17 cellular contexts compared by ENCODE assay signal in genomic region chr10:84563355-84563754, GRCh38.
DNase-seq lines count a peak whose midpoint lies in the region; ATAC-seq and TF ChIP-seq lines count a peak whose summit lies in the region.
"Had no signal": no experiment of that assay in that cellular context is flagged by ENCODE, and none has a peak within 500 bp of the region (broad histone marks: within the 10 kb centered on the region; RNA-seq: fewer than 3 reads in every experiment).

No MANE protein-coding gene starts in this region.

- no peak overlapping the region for H3K14ac ChIP-seq in mesenchymal stem cell (ENCODE audit: low read length in 2 of 2)

- no peak for TF ChIP-seq POLR2A in GM18505 (IDR thresholded peaks at IDR 0.05; ENCODE audit: borderline replicate concordance, extremely low read depth, insufficient read depth, insufficient read length)

- DNase-seq in NCI-H1092 treated with DMSO at 0.1 percent for 48 hours (lab: John Stamatoyannopoulos, UW) (peak; percentile 82), SW480 (ENCODE audit: low spot score) (no peak), mesenchymal stem cell (no peak), AG20443 (ENCODE audit: low spot score) (no peak), posterior vena cava (ENCODE audit: low spot score) (no peak)
- DNase-seq: activated CD4-positive, alpha-beta T cell treated with anti-CD3 and anti-CD28 coated beads for 1 hour; activated effector memory CD4-positive, alpha-beta T cell treated with Interleukin-2 at 50 U/mL for 16 hours; esophagus squamous epithelium; testis had no signal

- intact Hi-C loops in posterior vena cava (cut with DNase I), result no loop called here

- 73% methylated on average over 5 of the region's 5 CpGs for WGBS in mesenchymal stem cell

- no peak overlapping the region for H2BK120ac ChIP-seq in mesenchymal stem cell (ENCODE audit: low read depth, low read length)

- ATAC-seq in GM18505 (IDR thresholded peaks at IDR 0.05; ENCODE audit: unreplicated experiment) (peak; percentile 63), GM19452 (IDR thresholded peaks at IDR 0.05; ENCODE audit: unreplicated experiment) (peak; percentile 86), HG02885 (IDR thresholded peaks at IDR 0.05; ENCODE audit: poor library complexity, unreplicated experiment) (peak; percentile 68)
- ATAC-seq: HCT116, K562 had no signal

- H3K9ac ChIP-seq in mesenchymal stem cell (ENCODE audit: low read length), result no peak overlapping the region

- peaks cover 0 to 10% of the 10 kb centered on the region in 2 experiments for H3K27me3 ChIP-seq in mesenchymal stem cell (ENCODE audit: control insufficient read depth in 1 of 2, insufficient read depth in 1 of 2, low read length in 2 of 2)
- H3K27me3 ChIP-seq: breast epithelium, testis had no signal

- H3K79me1 ChIP-seq in mesenchymal stem cell (replicated peaks; ENCODE audit: low read length, poor library complexity, severe bottlenecking), result no peaks in the 10 kb centered on the region

- no peak overlapping the region for H3K4me3 ChIP-seq in mesenchymal stem cell (ENCODE audit: insufficient read depth in 1 of 2, low read depth in 1 of 2, low read length in 2 of 2)
- H3K4me3 ChIP-seq: breast epithelium, esophagus squamous epithelium, K562, SJSA1, testis had no signal

- H4K91ac ChIP-seq in mesenchymal stem cell (ENCODE audit: low read length), result no peak overlapping the region

- H2AK5ac ChIP-seq in mesenchymal stem cell (ENCODE audit: low read length, severe bottlenecking), result no peak overlapping the region

- H3K9me3 ChIP-seq in mesenchymal stem cell (ENCODE audit: control insufficient read depth, low read length), result no peaks in the 10 kb centered on the region
- H3K9me3 ChIP-seq: breast epithelium, esophagus squamous epithelium, SJSA1, testis had no signal

- no peak overlapping the region for H2BK12ac ChIP-seq in mesenchymal stem cell (ENCODE audit: low read length in 2 of 2)

- no peak overlapping the region for H2BK5ac ChIP-seq in mesenchymal stem cell (ENCODE audit: low read depth, low read length, poor library complexity, severe bottlenecking)

- H3K4me1 ChIP-seq in mesenchymal stem cell (ENCODE audit: control insufficient read depth, insufficient read depth, low read depth, low read length), result no peaks in the 10 kb centered on the region
- H3K4me1 ChIP-seq: breast epithelium, esophagus squamous epithelium, SJSA1, testis had no signal

- H2AFZ ChIP-seq in mesenchymal stem cell (ENCODE audit: low read depth, low read length), result no peak overlapping the region

- no peak overlapping the region for H3K4me2 ChIP-seq in mesenchymal stem cell (ENCODE audit: low read length, poor library complexity, severe bottlenecking)

- no peak overlapping the region for H3K27ac ChIP-seq in mesenchymal stem cell (ENCODE audit: low read length, poor library complexity, severe bottlenecking)
- H3K27ac ChIP-seq: breast epithelium, C4-2B, esophagus squamous epithelium, SJSA1, testis had no signal

- H3K18ac ChIP-seq in mesenchymal stem cell (ENCODE audit: low read depth in 1 of 2, low read length in 2 of 2), result no peak overlapping the region

- no peak overlapping the region for H2BK15ac ChIP-seq in mesenchymal stem cell (ENCODE audit: low read depth, poor library complexity, severe bottlenecking)

- H3K4ac ChIP-seq in mesenchymal stem cell (ENCODE audit: low read depth in 1 of 2, low read length in 2 of 2), result no peak overlapping the region

- H3K36me3 ChIP-seq in mesenchymal stem cell (ENCODE audit: control insufficient read depth in 1 of 2, insufficient read depth in 2 of 2, low read depth in 1 of 2, low read length in 2 of 2), result no peaks in the 10 kb centered on the region
- H3K36me3 ChIP-seq: breast epithelium, esophagus squamous epithelium, SJSA1 had no signal

- no peak overlapping the region for H3K23ac ChIP-seq in mesenchymal stem cell (ENCODE audit: low read length in 2 of 2)

- no peak overlapping the region for H4K8ac ChIP-seq in mesenchymal stem cell (ENCODE audit: low read length)
